In the genomic region with DNA sequence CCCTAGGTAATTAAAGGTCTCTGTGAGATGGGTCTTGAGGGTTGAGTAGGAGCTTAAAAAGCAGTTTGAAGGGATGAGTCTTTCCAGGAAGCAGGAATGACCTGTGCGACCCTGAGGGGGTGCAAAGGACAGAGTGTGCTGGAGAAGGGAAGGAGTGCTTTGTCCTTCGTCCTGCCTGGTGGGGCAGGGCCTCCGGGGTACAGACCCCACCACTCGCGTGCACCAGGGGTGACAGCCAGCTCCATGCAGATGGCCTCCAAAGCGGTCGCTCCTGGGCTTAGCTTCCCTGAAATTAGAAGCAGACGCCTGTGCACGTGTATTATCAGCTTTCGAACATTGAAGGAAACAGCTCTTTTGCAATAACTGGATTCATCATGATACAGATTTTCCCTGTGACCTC, we compare ENCODE assay signal across 17 cellular contexts.
"Had no signal": no experiment of that assay in that cellular context is flagged by ENCODE, and none has a peak within 500 bp of the region (broad histone marks: within the 10 kb centered on the region; RNA-seq: fewer than 3 reads in every experiment).

No MANE protein-coding gene starts in this region.

- H3K9me3 ChIP-seq: ascending aorta had no signal

- H3K27ac ChIP-seq: ascending aorta, brain microvascular endothelial cell had no signal

- H3K27me3 Mint-ChIP-seq: activated naive CD4-positive, alpha-beta T cell treated with anti-CD3 and anti-CD28 coated beads, Interleukin-2, amount 10 ng/mL, durations not matched to agents 7 days and 5 days had no signal

- H3K27ac Mint-ChIP-seq: activated naive CD4-positive, alpha-beta T cell treated with anti-CD3 and anti-CD28 coated beads, Interleukin-2, amount 10 ng/mL, durations not matched to agents 7 days and 5 days; activated naive CD8-positive, alpha-beta T cell treated with anti-CD3 and anti-CD28 coated beads, Interleukin-2, amount 10 ng/mL, durations not matched to agents 7 days and 5 days; mesothelial cell of epicardium; naive B cell; progenitor cell of endocrine pancreas had no signal

- H3K36me3 Mint-ChIP-seq: activated naive CD4-positive, alpha-beta T cell treated with anti-CD3 and anti-CD28 coated beads, Interleukin-2, amount 10 ng/mL, durations not matched to agents 7 days and 5 days; activated naive CD8-positive, alpha-beta T cell treated with anti-CD3 and anti-CD28 coated beads, Interleukin-2, amount 10 ng/mL, durations not matched to agents 7 days and 5 days; mesothelial cell of epicardium had no signal

- H3K36me3 ChIP-seq: ascending aorta, brain microvascular endothelial cell, tibial nerve had no signal

- H3K27me3 ChIP-seq: ascending aorta, brain microvascular endothelial cell, tibial nerve had no signal

- ATAC-seq: esophagus mucosa had no signal

- H3K4me3 Mint-ChIP-seq: activated naive CD4-positive, alpha-beta T cell treated with anti-CD3 and anti-CD28 coated beads, Interleukin-2, amount 10 ng/mL, durations not matched to agents 7 days and 5 days; activated naive CD8-positive, alpha-beta T cell treated with anti-CD3 and anti-CD28 coated beads, Interleukin-2, amount 10 ng/mL, durations not matched to agents 7 days and 5 days; mesothelial cell of epicardium; naive B cell had no signal

- H3K4me1 Mint-ChIP-seq: activated naive CD4-positive, alpha-beta T cell treated with anti-CD3 and anti-CD28 coated beads, Interleukin-2, amount 10 ng/mL, durations not matched to agents 7 days and 5 days; activated naive CD8-positive, alpha-beta T cell treated with anti-CD3 and anti-CD28 coated beads, Interleukin-2, amount 10 ng/mL, durations not matched to agents 7 days and 5 days; naive B cell had no signal

- DNase-seq: activated CD4-positive, alpha-beta T cell treated with anti-CD3 and anti-CD28 coated beads for 4 hours; activated CD4-positive, alpha-beta T cell treated with anti-CD3 and anti-CD28 coated beads, Interleukin-2, amount 50 U/mL, for 4 hours; activated CD4-positive, CD25-positive, alpha-beta regulatory T cell; activated gamma-delta T cell; activated naive CD4-positive, alpha-beta T cell treated with anti-CD3 and anti-CD28 coated beads, Interleukin-2, amount 10 ng/mL, durations not matched to agents 7 days and 5 days; activated naive CD8-positive, alpha-beta T cell treated with anti-CD3 and anti-CD28 coated beads, Interleukin-2, amount 10 ng/mL, durations not matched to agents 7 days and 5 days; brain microvascular endothelial cell; foreskin fibroblast; naive B cell; retina; stimulated activated naive CD4-positive, alpha-beta T cell; T-helper 2 cell had no signal

- H3K4me1 ChIP-seq: ascending aorta had no signal

- H3K4me3 ChIP-seq: ascending aorta, tibial nerve had no signal
